ENCODE assay signal across 19 cellular contexts in genomic region chr1:167800241-167800640, GRCh38.
"Had no signal": no experiment of that assay in that cellular context is flagged by ENCODE, and none has a peak within 500 bp of the region (broad histone marks: within the 10 kb centered on the region; RNA-seq: fewer than 3 reads in every experiment).

No MANE protein-coding gene starts in this region.

- H3K27ac ChIP-seq: dorsolateral prefrontal cortex, right lobe of liver, spleen, upper lobe of right lung had no signal

- H3K9me3 ChIP-seq: right lobe of liver, spleen, upper lobe of right lung had no signal

- ATAC-seq: activated CD8-positive, alpha-beta T cell treated with anti-CD3 and anti-CD28 coated beads, Interleukin-2, amount 10 ng/mL, durations not matched to agents 7 days and 5 days; left ventricle myocardium superior; natural killer cell treated with Interleukin-12 subunit alpha and Interleukin-12 subunit beta and Interleukin-15 and Interleukin-18, amount 100 ng/mL, for 72 hours; right lobe of liver; stimulated activated naive CD8-positive, alpha-beta T cell treated with anti-CD3 and anti-CD28 coated beads, Interleukin-15, amount 100 ng/mL, for 72 hours; upper lobe of right lung had no signal

- H3K4me3 ChIP-seq: dorsolateral prefrontal cortex, right lobe of liver, spleen, upper lobe of right lung had no signal

- H3K27me3 ChIP-seq: right lobe of liver, spleen, upper lobe of right lung had no signal

- H3K36me3 Mint-ChIP-seq: activated naive CD4-positive, alpha-beta T cell treated with anti-CD3 and anti-CD28 coated beads, Interleukin-2, amount 50 U/mL, for 24 hours; natural killer cell treated with Interleukin-12 subunit alpha and Interleukin-12 subunit beta and Interleukin-15 and Interleukin-18, amount 100 ng/mL, for 72 hours had no signal

- H3K4me3 Mint-ChIP-seq: activated CD4-positive, alpha-beta T cell treated with anti-CD3 and anti-CD28 coated beads, Interleukin-2, amount 10 ng/mL, durations not matched to agents 24 days and 14 days; activated CD8-positive, alpha-beta T cell treated with anti-CD3 and anti-CD28 coated beads, Interleukin-2, amount 10 ng/mL, durations not matched to agents 7 days and 5 days; activated naive CD4-positive, alpha-beta T cell treated with anti-CD3 and anti-CD28 coated beads, Interleukin-2, amount 50 U/mL, for 24 hours; natural killer cell treated with Interleukin-12 subunit alpha and Interleukin-12 subunit beta and Interleukin-15 and Interleukin-18, amount 100 ng/mL, for 72 hours; stimulated activated naive CD8-positive, alpha-beta T cell treated with anti-CD3 and anti-CD28 coated beads, Interleukin-15, amount 100 ng/mL, for 72 hours; T-helper 2 cell treated with Interferon-gamma antibody and Interleukin-4, amounts not matched to agents 5 μg/mL and 100 μg/mL, for 36 hours had no signal

- DNase-seq: activated CD4-positive, alpha-beta T cell treated with anti-CD3 and anti-CD28 coated beads, Interleukin-2, amount 10 ng/mL, durations not matched to agents 24 days and 14 days; activated CD4-positive, CD25-positive, alpha-beta regulatory T cell; activated CD8-positive, alpha-beta memory T cell treated with anti-CD3 and anti-CD28 coated beads, Interleukin-2, amount 50 U/mL, for 4 hours; activated CD8-positive, alpha-beta T cell treated with anti-CD3 and anti-CD28 coated beads, Interleukin-2, amount 10 ng/mL, durations not matched to agents 7 days and 5 days; activated effector memory CD4-positive, alpha-beta T cell treated with anti-CD3 and anti-CD28 coated beads, Interleukin-2, amount 50 U/mL, for 16 hours; activated T-cell treated with anti-CD3 and anti-CD28 coated beads, Interleukin-2, amount 50 U/mL, for 48 hours; dorsolateral prefrontal cortex; erythroblast; kidney; left ventricle myocardium superior; mesenchymal stem cell; nucleus accumbens; right lobe of liver; spleen; stimulated activated naive CD8-positive, alpha-beta T cell treated with anti-CD3 and anti-CD28 coated beads, Interleukin-15, amount 100 ng/mL, for 72 hours; upper lobe of right lung had no signal

- H3K27ac Mint-ChIP-seq: activated CD4-positive, alpha-beta T cell treated with anti-CD3 and anti-CD28 coated beads, Interleukin-2, amount 10 ng/mL, durations not matched to agents 24 days and 14 days; activated CD8-positive, alpha-beta T cell treated with anti-CD3 and anti-CD28 coated beads, Interleukin-2, amount 10 ng/mL, durations not matched to agents 7 days and 5 days; activated naive CD4-positive, alpha-beta T cell treated with anti-CD3 and anti-CD28 coated beads, Interleukin-2, amount 50 U/mL, for 24 hours; natural killer cell treated with Interleukin-12 subunit alpha and Interleukin-12 subunit beta and Interleukin-15 and Interleukin-18, amount 100 ng/mL, for 72 hours; T-helper 2 cell treated with Interferon-gamma antibody and Interleukin-4, amounts not matched to agents 5 μg/mL and 100 μg/mL, for 36 hours had no signal

- H3K36me3 ChIP-seq: right lobe of liver, spleen, upper lobe of right lung had no signal

- H3K27me3 Mint-ChIP-seq: activated CD4-positive, alpha-beta T cell treated with anti-CD3 and anti-CD28 coated beads, Interleukin-2, amount 10 ng/mL, durations not matched to agents 24 days and 14 days; activated naive CD4-positive, alpha-beta T cell treated with anti-CD3 and anti-CD28 coated beads, Interleukin-2, amount 50 U/mL, for 24 hours; natural killer cell treated with Interleukin-12 subunit alpha and Interleukin-12 subunit beta and Interleukin-15 and Interleukin-18, amount 100 ng/mL, for 72 hours; stimulated activated naive CD8-positive, alpha-beta T cell treated with anti-CD3 and anti-CD28 coated beads, Interleukin-15, amount 100 ng/mL, for 72 hours had no signal

- H3K9me3 Mint-ChIP-seq: activated CD4-positive, alpha-beta T cell treated with anti-CD3 and anti-CD28 coated beads, Interleukin-2, amount 10 ng/mL, durations not matched to agents 24 days and 14 days; activated naive CD4-positive, alpha-beta T cell treated with anti-CD3 and anti-CD28 coated beads, Interleukin-2, amount 50 U/mL, for 24 hours; natural killer cell treated with Interleukin-12 subunit alpha and Interleukin-12 subunit beta and Interleukin-15 and Interleukin-18, amount 100 ng/mL, for 72 hours; stimulated activated naive CD8-positive, alpha-beta T cell treated with anti-CD3 and anti-CD28 coated beads, Interleukin-15, amount 100 ng/mL, for 72 hours; T-helper 2 cell treated with Interferon-gamma antibody and Interleukin-4, amounts not matched to agents 5 μg/mL and 100 μg/mL, for 36 hours had no signal
